Comparison of ENCODE assay signal across 18 cellular contexts in genomic region chr22:48707749-48708557, GRCh38.
DNase-seq lines count a peak whose midpoint lies in the region; ATAC-seq and TF ChIP-seq lines count a peak whose summit lies in the region.
"Had no signal": no experiment of that assay in that cellular context is flagged by ENCODE, and none has a peak within 500 bp of the region (broad histone marks: within the 10 kb centered on the region; RNA-seq: fewer than 3 reads in every experiment).

No MANE protein-coding gene starts in this region.

- POLR2A ChIA-PET in T-cell (lab: Charles Lee), result no interaction called here

- no peak overlapping the region for H3K27ac Mint-ChIP-seq in chondrocyte (ENCODE audit: unreplicated experiment)
- H3K27ac Mint-ChIP-seq in T-cell, result no peak overlapping the region
- H3K27ac Mint-ChIP-seq: CD8-positive, alpha-beta memory T cell; HFFc6 had no signal

- ATAC-seq in T-cell (replicated peaks in 1 of 4) (no peak), GM18498 (IDR thresholded peaks at IDR 0.05; ENCODE audit: unreplicated experiment) (no peak)
- ATAC-seq: HepG2 had no signal

- H3K4me1 ChIP-seq in left ventricle myocardium inferior, result no peaks in the 10 kb centered on the region
- no peaks in the 10 kb centered on the region for H3K4me1 ChIP-seq in right atrium auricular region
- H3K4me1 ChIP-seq in thyroid gland, result no peaks in the 10 kb centered on the region

- H3K4me3 ChIP-seq in left ventricle myocardium inferior (no peak overlapping the region), right atrium auricular region (no peak overlapping the region), thyroid gland (replicated peaks in 1 of 3) (no peak overlapping the region)
- H3K4me3 ChIP-seq: BLaER1 treated with 17β-estradiol and CSF1 and Interleukin-3, amounts not matched to agents 10 nM and 100 nM had no signal

- WGBS in thyroid gland, 2 donors, result 81 to 85% methylated on average over 13 to 17 of the region's 36 CpGs

- DNase-seq in left ventricle myocardium inferior (peak; percentile 7), right atrium auricular region (ENCODE audit: low spot score) (no peak), chondrocyte (ENCODE audit: low spot score) (peak; percentile 90), posterior vena cava (ENCODE audit: low spot score) (peak; percentile 80), thyroid gland (no peak), T-cell (no peak)
- DNase-seq: DMS79, HFFc6, KBM-7, NCI-H1105 treated with DMSO at 0.1 percent for 48 hours, NCI-H1694, NCI-H2081 treated with DMSO at 0.1 percent for 48 hours, NCI-H774, SHP77 had no signal

- H3K9me3 ChIP-seq in left ventricle myocardium inferior (replicated peaks) (no peaks in the 10 kb centered on the region), right atrium auricular region (no peaks in the 10 kb centered on the region), thyroid gland (no peaks in the 10 kb centered on the region)
- H3K9me3 ChIP-seq: BLaER1 treated with 17β-estradiol and CSF1 and Interleukin-3, amounts not matched to agents 10 nM and 100 nM had no signal

- no peak overlapping the region for H3K27ac ChIP-seq in left ventricle myocardium inferior (replicated peaks)
- H3K27ac ChIP-seq in right atrium auricular region, result no peak overlapping the region
- H3K27ac ChIP-seq in thyroid gland, result no peak overlapping the region
- H3K27ac ChIP-seq: BLaER1 treated with 17β-estradiol and CSF1 and Interleukin-3, amounts not matched to agents 10 nM and 100 nM had no signal

- H3K27me3 ChIP-seq in left ventricle myocardium inferior (ENCODE audit: low read depth) (peaks cover 45% of the 10 kb centered on the region), right atrium auricular region (no peaks in the 10 kb centered on the region), thyroid gland (no peaks in the 10 kb centered on the region)
- H3K27me3 ChIP-seq: BLaER1 treated with 17β-estradiol and CSF1 and Interleukin-3, amounts not matched to agents 10 nM and 100 nM had no signal

- intact Hi-C loops in left ventricle myocardium inferior (cut with micrococcal nuclease) (no loop called here), posterior vena cava (cut with DNase I) (no loop called here), thyroid gland (cut with DNase I) (no loop called here)

- CTCF ChIA-PET in T-cell (lab: Charles Lee), result no interaction called here

- H3K36me3 Mint-ChIP-seq in chondrocyte (ENCODE audit: low read depth) (no peaks in the 10 kb centered on the region), T-cell (no peaks in the 10 kb centered on the region)
- H3K36me3 Mint-ChIP-seq: CD8-positive, alpha-beta memory T cell had no signal

- no peak for TF ChIP-seq POLR2A in thyroid gland (IDR thresholded peaks at IDR 0.05)

- H3K36me3 ChIP-seq in left ventricle myocardium inferior (no peaks in the 10 kb centered on the region), right atrium auricular region (no peaks in the 10 kb centered on the region), thyroid gland (no peaks in the 10 kb centered on the region)
- H3K36me3 ChIP-seq: BLaER1 treated with 17β-estradiol and CSF1 and Interleukin-3, amounts not matched to agents 10 nM and 100 nM had no signal

- no peak overlapping the region for H3K4me3 Mint-ChIP-seq in chondrocyte (ENCODE audit: unreplicated experiment)
- H3K4me3 Mint-ChIP-seq in T-cell, result no peak overlapping the region
- H3K4me3 Mint-ChIP-seq: CD8-positive, alpha-beta memory T cell; HFFc6 had no signal

- no peaks in the 10 kb centered on the region for H3K9me3 Mint-ChIP-seq in chondrocyte (ENCODE audit: low read depth)
- H3K9me3 Mint-ChIP-seq in T-cell, result no peaks in the 10 kb centered on the region
- H3K9me3 Mint-ChIP-seq: CD8-positive, alpha-beta memory T cell had no signal

- H3K4me1 Mint-ChIP-seq in chondrocyte (ENCODE audit: low read depth) (no peaks in the 10 kb centered on the region), T-cell (no peaks in the 10 kb centered on the region)
- H3K4me1 Mint-ChIP-seq: CD8-positive, alpha-beta memory T cell had no signal

- H3K27me3 Mint-ChIP-seq in chondrocyte (ENCODE audit: low read depth) (no peaks in the 10 kb centered on the region), T-cell (no peaks in the 10 kb centered on the region)

- TF ChIP-seq CTCF in left ventricle myocardium inferior (IDR thresholded peaks at IDR 0.05; ENCODE audit: borderline replicate concordance), result no peak
- TF ChIP-seq CTCF in right atrium auricular region (IDR thresholded peaks at IDR 0.05), result no peak
- TF ChIP-seq CTCF in chondrocyte (IDR thresholded peaks at IDR 0.05), result no peak
- no peak for TF ChIP-seq CTCF in thyroid gland (IDR thresholded peaks at IDR 0.05)

Comparison
In these comparisons a context has a peak if more than half of its experiments do, and no peak if none do; other contexts are left out.
1. DNase-seq: peak in left ventricle myocardium inferior (single experiment), chondrocyte (single experiment) and posterior vena cava (single experiment); none in right atrium auricular region (single experiment), thyroid gland (0 of 2) and T-cell (0 of 34).